19 cellular contexts compared by ENCODE assay signal in the genomic region with DNA sequence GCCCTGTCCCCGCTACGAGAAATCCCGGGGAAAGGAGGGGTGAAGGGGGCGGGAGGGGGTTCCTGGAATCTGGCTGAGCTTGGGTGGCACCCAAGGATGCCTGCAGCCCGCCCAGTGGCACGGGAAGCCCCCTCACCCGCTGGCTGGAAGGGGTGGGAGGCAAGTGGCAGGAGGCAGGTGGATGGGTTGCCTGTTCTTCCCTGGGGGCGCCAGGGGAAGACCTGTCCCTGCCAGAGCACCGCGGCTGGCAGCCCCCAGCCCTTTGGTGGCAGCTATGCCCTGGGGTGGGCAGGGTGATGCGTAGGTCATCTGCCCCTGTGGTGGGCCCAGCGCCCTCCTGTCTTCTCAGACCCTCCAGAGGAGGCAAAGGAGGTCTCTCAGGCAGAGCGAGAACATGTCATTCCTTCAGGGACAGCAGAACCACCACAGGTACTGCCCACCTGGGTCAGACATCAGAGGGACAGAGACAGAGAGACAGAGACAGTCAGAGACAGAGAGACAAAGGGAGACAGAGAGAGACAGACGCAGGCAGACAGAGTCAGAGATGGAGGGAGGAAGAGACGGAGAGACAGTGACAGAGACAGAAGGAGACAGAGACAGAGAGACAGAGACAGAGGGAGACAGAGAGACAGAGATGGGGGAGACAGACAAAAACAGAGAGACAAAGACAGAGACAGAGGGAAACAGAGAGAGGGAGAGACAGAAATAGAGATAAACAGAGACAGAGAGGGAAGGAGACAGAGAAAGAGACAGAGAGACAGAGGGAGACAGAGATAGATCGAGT. TPM values are rescaled to one million over a fixed set of nuclear protein-coding genes. Genes with fewer than 3 reads are reported as not detected.
DNase-seq lines count a peak whose midpoint lies in the region; ATAC-seq and TF ChIP-seq lines count a peak whose summit lies in the region.
"Had no signal": no experiment of that assay in that cellular context is flagged by ENCODE, and none has a peak within 500 bp of the region (broad histone marks: within the 10 kb centered on the region; RNA-seq: fewer than 3 reads in every experiment).

No MANE protein-coding gene starts in this region.

- H3K27me3 Mint-ChIP-seq in brain, result no peaks in the 10 kb centered on the region
- H3K27me3 Mint-ChIP-seq in nephron progenitor cell (ENCODE audit: low read depth, poor library complexity), result peaks cover 13% of the 10 kb centered on the region

- H3K9ac ChIP-seq in BLaER1, result no peak overlapping the region

- DNase-seq in nephron progenitor cell (no peak), aorta (no peak)
- no peak for DNase-seq in stimulated activated CD4-positive, alpha-beta T cell treated with anti-CD3 and anti-CD28 coated beads, Interleukin-2, amount 100 ng/mL, for 48 hours
- DNase-seq: BE2C; CD4-positive, alpha-beta T cell; DMS153; DMS79; GDM1; IMR-90; KBM-7 had no signal

- 84 to 89% methylated on average over 16 of the region's 16 CpGs for WGBS in aorta, 2 donors

- peaks cover 80% of the 10 kb centered on the region for H3K27me3 ChIP-seq in BLaER1
- no peaks in the 10 kb centered on the region for H3K27me3 ChIP-seq in aorta (ENCODE audit: control insufficient read depth in 1 of 2, insufficient read depth in 2 of 2, low read length in 1 of 2)
- H3K27me3 ChIP-seq: BE2C had no signal

- no peaks in the 10 kb centered on the region for H4K20me1 ChIP-seq in BLaER1

- H3K4me3 ChIP-seq in BLaER1, result no peak overlapping the region
- no peak overlapping the region for H3K4me3 ChIP-seq in HEK293 (ENCODE audit: low read depth, low read length)
- H3K4me3 ChIP-seq in aorta (ENCODE audit: low read length in 2 of 2), result no peak overlapping the region
- H3K4me3 ChIP-seq: GM23338 had no signal

- H3K27ac ChIP-seq in BLaER1, result no peak overlapping the region
- H3K27ac ChIP-seq in HEK293 (ENCODE audit: extremely low read depth, low read depth, low read length), result no peak overlapping the region
- H3K27ac ChIP-seq in aorta (ENCODE audit: low read depth in 1 of 2, low read length in 2 of 2), result no peak overlapping the region
- H3K27ac ChIP-seq: C4-2B, HL-60 had no signal

- CTCF ChIA-PET in HEK293 (lab: Yijun Ruan, JAX), result no interaction called here

- ATAC-seq in HG03432 (IDR thresholded peaks at IDR 0.05; ENCODE audit: unreplicated experiment) (no peak), HG03095 (IDR thresholded peaks at IDR 0.05; ENCODE audit: unreplicated experiment) (no peak), aorta (ENCODE audit: low FRiP score) (no peak)
- ATAC-seq: GM23338, HCT116 had no signal

- POLR2A ChIA-PET in HEK293 (lab: Yijun Ruan, JAX), result no interaction called here

- H3K9me3 ChIP-seq in BLaER1, result no peaks in the 10 kb centered on the region
- H3K9me3 ChIP-seq in HEK293 (ENCODE audit: control insufficient read depth, insufficient read depth, low read depth, low read length), result no peaks in the 10 kb centered on the region
- no peaks in the 10 kb centered on the region for H3K9me3 ChIP-seq in aorta (ENCODE audit: control insufficient read depth, low read length)
- H3K9me3 ChIP-seq: BE2C had no signal

- H3K4me1 Mint-ChIP-seq in brain, result peaks cover 54% of the 10 kb centered on the region
- peaks cover 36% of the 10 kb centered on the region for H3K4me1 Mint-ChIP-seq in nephron progenitor cell

- intact Hi-C loops in aorta (cut with DNase I), result no loop called here

- H3K36me3 Mint-ChIP-seq in brain (no peaks in the 10 kb centered on the region), nephron progenitor cell (ENCODE audit: low read depth) (no peaks in the 10 kb centered on the region)

- no peaks in the 10 kb centered on the region for H3K36me3 ChIP-seq in BLaER1
- H3K36me3 ChIP-seq in HEK293 (ENCODE audit: control insufficient read depth in 2 of 2, insufficient read depth in 1 of 2, low read length in 2 of 2), result no peaks in the 10 kb centered on the region
- H3K36me3 ChIP-seq in aorta (ENCODE audit: control insufficient read depth in 1 of 2, insufficient read depth in 2 of 2, low read length in 1 of 2), result no peaks in the 10 kb centered on the region
- H3K36me3 ChIP-seq: BE2C had no signal

- peak overlapping the region in 3 of 5 experiments; percentile 2 to 21 (median 7) for H3K4me3 Mint-ChIP-seq in brain
- no peak overlapping the region for H3K4me3 Mint-ChIP-seq in nephron progenitor cell
- H3K4me3 Mint-ChIP-seq: CD4-positive, alpha-beta T cell; GM23338 had no signal

- H3K4me1 ChIP-seq in BLaER1 (peaks cover 70% of the 10 kb centered on the region), HEK293 (ENCODE audit: control insufficient read depth, insufficient read depth, low read length) (peaks cover 5% of the 10 kb centered on the region; the same call in 1 of the 2 replicates), aorta (ENCODE audit: control insufficient read depth in 1 of 2, insufficient read depth in 2 of 2, low read length in 2 of 2) (no peaks in the 10 kb centered on the region)
- H3K4me1 ChIP-seq: BE2C had no signal

- peak overlapping the region; percentile 36; the same call in 1 of the 2 replicates for H3K4me2 ChIP-seq in BLaER1
- H3K4me2 ChIP-seq: GM23338 had no signal

- TF ChIP-seq CTCF in HEK293 (tag by site-specific recombination; IDR thresholded peaks at IDR 0.05) (no peak), brain (conservative IDR thresholded peaks at IDR 0.05) (no peak), nephron progenitor cell (IDR thresholded peaks at IDR 0.05) (no peak)

- H3K27ac Mint-ChIP-seq in brain (peak overlapping the region in 3 of 5 experiments; percentile 25 to 93 (median 58)), nephron progenitor cell (peak overlapping the region; percentile 24)
- H3K27ac Mint-ChIP-seq: CD4-positive, alpha-beta T cell; GM23338 had no signal

- H3K9me3 Mint-ChIP-seq in brain (peaks cover 0 to 4% (median 0%) of the 10 kb centered on the region in 5 experiments), nephron progenitor cell (no peaks in the 10 kb centered on the region)
- H3K9me3 Mint-ChIP-seq: CD4-positive, alpha-beta T cell; GM23338 had no signal

TF ChIP-seq in HEK293, 187 proteins besides CTCF, POLR2A, EP300 and RAD21 (continues in another document):
- TF ChIP-seq ZNF610 (tag by site-specific recombination; IDR thresholded peaks at IDR 0.05; ENCODE audit: borderline replicate concordance) (no peak), ZNF513 (tag by site-specific recombination; IDR thresholded peaks at IDR 0.05) (no peak), ZNF148 (tag by site-specific recombination; IDR thresholded peaks at IDR 0.05; ENCODE audit: borderline replicate concordance) (no peak), ZNF777 (tag by site-specific recombination; IDR thresholded peaks at IDR 0.05; ENCODE audit: borderline replicate concordance) (no peak), KLF10 (tag by site-specific recombination; IDR thresholded peaks at IDR 0.05) (no peak), ZNF433 (tag by site-specific recombination; IDR thresholded peaks at IDR 0.05; ENCODE audit: low read depth) (no peak; the same call in 1 of the 2 replicates), ZNF341 (tag by site-specific recombination; IDR thresholded peaks at IDR 0.05; ENCODE audit: low read depth) (no peak), HOXA7 (CRISPR knock-in tag; IDR thresholded peaks at IDR 0.05; ENCODE audit: borderline replicate concordance) (no peak)

RNA-seq across cellular contexts. Expression of gene EFNA2, which starts 36.7 kb away (rescaled TPM):
- polyA plus RNA-seq in brain (ENCODE audit: insufficient read depth, low read depth, low replicate concordance) (14.9 TPM), aorta (1 to 10 TPM in 1 of 2 donors, not detected in 1; 2.8 TPM)
- not detected for total RNA-seq in aorta
- total RNA-seq: CD4-positive, alpha-beta T cell; IMR-90 had no signal
- polyA plus RNA-seq: IMR-90 had no signal

RNA-seq across cellular contexts. Expression of gene FAM174C, which starts 47.1 kb away (rescaled TPM):
- 60.8 TPM for polyA plus RNA-seq in brain (ENCODE audit: insufficient read depth, low read depth, low replicate concordance)
- 10 to 100 TPM; 21.9 to 23.3 TPM for total RNA-seq in aorta
- 10 to 100 TPM; 43.8 to 68.8 TPM for polyA plus RNA-seq in aorta

RNA-seq across cellular contexts. Expression of gene CIRBP, which starts 53.3 kb away (rescaled TPM):
- polyA plus RNA-seq in brain (ENCODE audit: insufficient read depth, low read depth, low replicate concordance) (617 TPM), aorta (1,000 to 10,000 TPM in 1 of 2 donors, 100 to 1,000 TPM in 1; 252 to 1,634 TPM)
- 100 to 1,000 TPM; 391 to 397 TPM for total RNA-seq in aorta
